ENCODE assay signal across 1 cellular context in genomic region chr7:116953727-116954442, GRCh38.
A peak's percentile ranks its signal among the peaks of the same experiment; 100 is the strongest.
TF ChIP-seq lines count a peak whose summit lies in the region.

No MANE protein-coding gene starts in this region.

TF ChIP-seq in HEK293, 187 proteins besides CTCF, POLR2A, EP300 and RAD21 (continued from another document and continues in another):
- 0 out of 2 replicates have a peak, but pooled peaks have one; percentile 16 for TF ChIP-seq ZBTB44 (tag by site-specific recombination; IDR thresholded peaks at IDR 0.05)
- TF ChIP-seq ZNF426 (tag by site-specific recombination; IDR thresholded peaks at IDR 0.05), result no peak
- TF ChIP-seq GLIS2 (tag by site-specific recombination; IDR thresholded peaks at IDR 0.05), result peak; percentile 65; the same call in 1 of the 2 replicates
- TF ChIP-seq YY1 (tag by site-specific recombination; IDR thresholded peaks at IDR 0.05), result peak; percentile 9; the same call in 1 of the 2 replicates
- TF ChIP-seq ZNF24 (tag by site-specific recombination; IDR thresholded peaks at IDR 0.05), result peak; percentile 46; the same call in 1 of the 2 replicates
- peak; percentile 49; the same call in 1 of the 2 replicates for TF ChIP-seq IKZF3 (tag by site-specific recombination; IDR thresholded peaks at IDR 0.05)
- TF ChIP-seq ZNF211 (tag by site-specific recombination; IDR thresholded peaks at IDR 0.05; ENCODE audit: low read depth), result no peak
- no peak for TF ChIP-seq ZNF518A (tag by site-specific recombination; conservative IDR thresholded peaks at IDR 0.05; ENCODE audit: low read depth)
- TF ChIP-seq ZBTB21 (tag by site-specific recombination; IDR thresholded peaks at IDR 0.05), result peak; percentile 55
- TF ChIP-seq ZNF148 (tag by site-specific recombination; IDR thresholded peaks at IDR 0.05; ENCODE audit: borderline replicate concordance), result no peak
- no peak for TF ChIP-seq ZNF214 (tag by site-specific recombination; IDR thresholded peaks at IDR 0.05; ENCODE audit: borderline replicate concordance)
- no peak for TF ChIP-seq INSM2 (tag by site-specific recombination; IDR thresholded peaks at IDR 0.05)
- TF ChIP-seq ZBTB8A (tag by site-specific recombination; IDR thresholded peaks at IDR 0.05), result peak; percentile 94
- no peak for TF ChIP-seq ZNF146 (tag by site-specific recombination; IDR thresholded peaks at IDR 0.05)
- TF ChIP-seq MYNN (tag by site-specific recombination; IDR thresholded peaks at IDR 0.05; ENCODE audit: borderline replicate concordance), result no peak
- TF ChIP-seq ZNF335 (tag by site-specific recombination; conservative IDR thresholded peaks at IDR 0.05), result peak; percentile 43
- TF ChIP-seq ZBTB11 (tag by site-specific recombination; conservative IDR thresholded peaks at IDR 0.05; ENCODE audit: low read depth), result peak; percentile 23; the same call in 1 of the 2 replicates
- TF ChIP-seq ATF2 (tag by site-specific recombination; IDR thresholded peaks at IDR 0.05; ENCODE audit: low read depth), result peak; percentile 40; the same call in 1 of the 2 replicates
- TF ChIP-seq ZNF366 (tag by site-specific recombination; conservative IDR thresholded peaks at IDR 0.05), result peak; percentile 69
- TF ChIP-seq ZBTB26 (tag by site-specific recombination; optimal IDR thresholded peaks at IDR 0.05), result peak; percentile 35
- TF ChIP-seq ZXDB (tag by site-specific recombination; IDR thresholded peaks at IDR 0.05), result peak; percentile 55; the same call in 1 of the 2 replicates
- TF ChIP-seq ZNF76 (tag by site-specific recombination; IDR thresholded peaks at IDR 0.05; ENCODE audit: borderline replicate concordance, low read depth), result peak; percentile 89
- TF ChIP-seq ZFP69B (tag by site-specific recombination; IDR thresholded peaks at IDR 0.05), result peak; percentile 31; the same call in 1 of the 2 replicates
- peak; percentile 70; the same call in 1 of the 2 replicates for TF ChIP-seq ZNF600 (tag by site-specific recombination; IDR thresholded peaks at IDR 0.05)
- TF ChIP-seq ZNF629 (tag by site-specific recombination; IDR thresholded peaks at IDR 0.05), result peak; percentile 34; the same call in 1 of the 2 replicates
- TF ChIP-seq ZNF776 (tag by site-specific recombination; IDR thresholded peaks at IDR 0.05; ENCODE audit: borderline replicate concordance), result no peak
- no peak for TF ChIP-seq ZBTB7A (tag by site-specific recombination; IDR thresholded peaks at IDR 0.05; ENCODE audit: low read depth)
- no peak for TF ChIP-seq ZNF140 (tag by site-specific recombination; IDR thresholded peaks at IDR 0.05)
- peak; percentile 79; the same call in 1 of the 2 replicates for TF ChIP-seq PATZ1 (tag by site-specific recombination; IDR thresholded peaks at IDR 0.05)
- TF ChIP-seq BCL11A (tag by site-specific recombination; IDR thresholded peaks at IDR 0.05; ENCODE audit: low read depth), result 0 out of 2 replicates have a peak, but pooled peaks have one; percentile 30
- peak; percentile 50; the same call in 1 of the 2 replicates for TF ChIP-seq SP7 (tag by site-specific recombination; IDR thresholded peaks at IDR 0.05)
- TF ChIP-seq ZBTB20 (tag by site-specific recombination; IDR thresholded peaks at IDR 0.05), result peak; percentile 83
- TF ChIP-seq WT1 (tag by site-specific recombination; IDR thresholded peaks at IDR 0.05), result peak; percentile 72
- no peak for TF ChIP-seq ZNF324 (tag by site-specific recombination; IDR thresholded peaks at IDR 0.05)
- TF ChIP-seq ZNF488 (tag by site-specific recombination; IDR thresholded peaks at IDR 0.05), result no peak
- TF ChIP-seq ZNF341 (tag by site-specific recombination; IDR thresholded peaks at IDR 0.05; ENCODE audit: low read depth), result peak; percentile 62; the same call in 1 of the 2 replicates
- TF ChIP-seq ZNF112 (tag by site-specific recombination; IDR thresholded peaks at IDR 0.05), result no peak
